ENCODE assay signal across 14 cellular contexts in genomic region chr3:62567097-62568021, GRCh38.
DNase-seq lines count a peak whose midpoint lies in the region; ATAC-seq, FAIRE-seq and TF ChIP-seq lines count a peak whose summit lies in the region.
"Had no signal": no experiment of that assay in that cellular context is flagged by ENCODE, and none has a peak within 500 bp of the region (broad histone marks: within the 10 kb centered on the region; RNA-seq: fewer than 3 reads in every experiment).

No MANE protein-coding gene starts in this region.

- H2AFZ ChIP-seq in HepG2 (ENCODE audit: low read length) = no peak overlapping the region
- no peak overlapping the region for H2AFZ ChIP-seq in neuronal stem cell (ENCODE audit: low read length)

- in situ Hi-C loops in HepG2 (cut with HindIII; ENCODE audit: extremely low pct_ligation_motif_present, low pct_unique_long_range_greater_than_20kb) = no loop called here

- H3K4me1 Mint-ChIP-seq in MCF 10A (ENCODE audit: insufficient read depth, unreplicated experiment) (peaks cover 20% of the 10 kb centered on the region), natural killer cell (no peaks in the 10 kb centered on the region)
- H3K4me1 Mint-ChIP-seq: memory B cell had no signal

- H3K36me3 Mint-ChIP-seq in MCF 10A (ENCODE audit: insufficient read depth, unreplicated experiment) (no peaks in the 10 kb centered on the region), natural killer cell (no peaks in the 10 kb centered on the region)
- H3K36me3 Mint-ChIP-seq: memory B cell had no signal

- peak overlapping the region; percentile 38 for H3K4me3 Mint-ChIP-seq in MCF 10A (ENCODE audit: unreplicated experiment)
- H3K4me3 Mint-ChIP-seq in natural killer cell = no peak overlapping the region
- H3K4me3 Mint-ChIP-seq: activated T-helper 1 cell treated with anti-CD3 and anti-CD28 coated beads, Interleukin-12 subunit alpha, Interleukin-12 subunit beta, Interleukin-2, Interleukin-4 antibody, amounts not matched to agents 30 ng/mL and 10 ng/mL and 1 ng/mL, durations not matched to agents 14 hours and 24 hours and 36 hours; effector memory CD8-positive, alpha-beta T cell; memory B cell had no signal

- no peak overlapping the region for H3K4ac ChIP-seq in neuronal stem cell (ENCODE audit: low read length)

- H3K14ac ChIP-seq in neuronal stem cell (ENCODE audit: low read length) = no peak overlapping the region

- TF ChIP-seq CTCF in MCF 10A (IDR thresholded peaks at IDR 0.05; ENCODE audit: unreplicated experiment) = no peak
- TF ChIP-seq CTCF in breast epithelium (IDR thresholded peaks at IDR 0.05) = no peak
- no peak for TF ChIP-seq CTCF in HepG2 (CRISPR knock-in tag; IDR thresholded peaks at IDR 0.05)
- no peak for TF ChIP-seq CTCF in uterus (IDR thresholded peaks at IDR 0.05)
- no peak for TF ChIP-seq CTCF in natural killer cell (IDR thresholded peaks at IDR 0.05)

- H3K23ac ChIP-seq in neuronal stem cell (ENCODE audit: low read depth, low read length, poor library complexity) = no peak overlapping the region

- BruUV-seq in MCF 10A (replicated peaks; lab: Mats Ljungman, UMichigan) (no TSS peak), HepG2 (replicated peaks; lab: Mats Ljungman, UMichigan) (no TSS peak)

- TF ChIP-seq EP300 in HepG2 (IDR thresholded peaks at IDR 0.05; ENCODE audit: low read depth in 2 of 2, low read length in 2 of 2) (no peak), HepG2 (CRISPR knock-in tag; IDR thresholded peaks at IDR 0.05; ENCODE audit: borderline replicate concordance) (no peak)

- H3K36me3 ChIP-seq in breast epithelium = no peaks in the 10 kb centered on the region
- no peaks in the 10 kb centered on the region for H3K36me3 ChIP-seq in HepG2 (replicated peaks in 1 of 2; ENCODE audit: control insufficient read depth in 1 of 2, insufficient read depth in 2 of 2, low read length in 2 of 2)
- H3K36me3 ChIP-seq in uterus = no peaks in the 10 kb centered on the region
- no peaks in the 10 kb centered on the region for H3K36me3 ChIP-seq in neuronal stem cell (replicated peaks in 1 of 2; ENCODE audit: control insufficient read depth in 2 of 2, insufficient read depth in 2 of 2, low read length in 2 of 2)
- H3K36me3 ChIP-seq: tibial nerve had no signal

- H3K79me1 ChIP-seq in neuronal stem cell (ENCODE audit: low read depth, low read length) = no peaks in the 10 kb centered on the region

- no peak overlapping the region for H2BK120ac ChIP-seq in neuronal stem cell (ENCODE audit: low read depth, low read length)

- no peaks in the 10 kb centered on the region for H3K27me3 Mint-ChIP-seq in MCF 10A (ENCODE audit: insufficient read depth, unreplicated experiment)
- no peaks in the 10 kb centered on the region for H3K27me3 Mint-ChIP-seq in natural killer cell (ENCODE audit: low read depth in 2 of 2)
- H3K27me3 Mint-ChIP-seq: effector memory CD8-positive, alpha-beta T cell; memory B cell had no signal

- H3K9me3 ChIP-seq in breast epithelium (no peaks in the 10 kb centered on the region), HepG2 (ENCODE audit: low read length) (no peaks in the 10 kb centered on the region), uterus (no peaks in the 10 kb centered on the region), neuronal stem cell (replicated peaks in 1 of 2; ENCODE audit: control insufficient read depth in 2 of 2, insufficient read depth in 1 of 2, low read depth in 1 of 2, low read length in 2 of 2) (no peaks in the 10 kb centered on the region)
- H3K9me3 ChIP-seq: tibial nerve had no signal

- no peak overlapping the region for H3K27ac ChIP-seq in breast epithelium
- H3K27ac ChIP-seq in HepG2 (ENCODE audit: extremely low read length, insufficient read depth, low read length) = no peak overlapping the region
- H3K27ac ChIP-seq in uterus = no peak overlapping the region
- no peak overlapping the region for H3K27ac ChIP-seq in neuronal stem cell (replicated peaks; ENCODE audit: low read length)
- H3K27ac ChIP-seq: tibial nerve had no signal

- 5% methylated on average over 11 of the region's 11 CpGs for WGBS in HepG2 (ENCODE audit: low lambda C conversion rate)
- WGBS in neuronal stem cell (ENCODE audit: extremely low coverage in 2 of 2, insufficient read length in 2 of 2, insufficient replicate concordance in 1 of 2), 2 donors = no CpG with 5 or more reads among the region's 11 CpGs

- peak overlapping the region; percentile 50 for H3K27ac Mint-ChIP-seq in MCF 10A (ENCODE audit: low read depth, unreplicated experiment)
- H3K27ac Mint-ChIP-seq in natural killer cell = no peak overlapping the region
- H3K27ac Mint-ChIP-seq: activated T-helper 1 cell treated with anti-CD3 and anti-CD28 coated beads, Interleukin-12 subunit alpha, Interleukin-12 subunit beta, Interleukin-2, Interleukin-4 antibody, amounts not matched to agents 30 ng/mL and 10 ng/mL and 1 ng/mL, durations not matched to agents 14 hours and 24 hours and 36 hours; effector memory CD8-positive, alpha-beta T cell; memory B cell had no signal

- H3K27me3 ChIP-seq in breast epithelium (no peaks in the 10 kb centered on the region), HepG2 (ENCODE audit: control insufficient read depth in 1 of 2, insufficient read depth in 2 of 2, low read length in 2 of 2) (0 out of 5 replicates have a peak, but pooled peaks cover 0 to 5% of the 10 kb centered on the region in 2 experiments), uterus (no peaks in the 10 kb centered on the region), neuronal stem cell (ENCODE audit: control insufficient read depth in 3 of 3, insufficient read depth in 3 of 3, low read depth in 1 of 3, low read length in 3 of 3) (no peaks in the 10 kb centered on the region)
- H3K27me3 ChIP-seq: tibial nerve had no signal

- H2BK12ac ChIP-seq in neuronal stem cell (ENCODE audit: low read length) = no peak overlapping the region

- H4K20me1 ChIP-seq in HepG2 (ENCODE audit: insufficient read depth, low read length) = no peaks in the 10 kb centered on the region

- peak; percentile 64 for ATAC-seq in HepG2
- no peak for ATAC-seq in natural killer cell
- no peak for ATAC-seq in HG03139 (IDR thresholded peaks at IDR 0.05; ENCODE audit: unreplicated experiment)
- ATAC-seq: effector memory CD8-positive, alpha-beta T cell had no signal

- no peak overlapping the region for H4K91ac ChIP-seq in neuronal stem cell (ENCODE audit: low read depth, low read length, poor library complexity)

- no peak overlapping the region for H3K4me2 ChIP-seq in HepG2 (ENCODE audit: low read depth, low read length)
- H3K4me2 ChIP-seq in neuronal stem cell (ENCODE audit: insufficient read depth, low read length, poor library complexity, severe bottlenecking) = no peak overlapping the region

- TF ChIP-seq RAD21 in HepG2 (CRISPR knock-in tag; IDR thresholded peaks at IDR 0.05) = no peak

- CTCF ChIA-PET in MCF 10A (lab: Yijun Ruan, JAX) (interaction anchor here (0.6 to 1.3 kb wide), 5 partner anchors 37 to 366 kb away, joined by 3 to 4 read pairs (median 3); no protein-coding TSS in a partner anchor), HepG2 (lab: Yijun Ruan, JAX; ENCODE audit: low intra/inter-chr PET ratio, low total read pairs) (no interaction called here)

- no peak overlapping the region for H2AK5ac ChIP-seq in neuronal stem cell (ENCODE audit: low read depth, low read length)

- FAIRE-seq in HepG2 (lab: Jason Lieb, UNC) = no peak
- FAIRE-seq: A204.1 had no signal

- no peaks in the 10 kb centered on the region for H3K4me1 ChIP-seq in breast epithelium
- H3K4me1 ChIP-seq in HepG2 (ENCODE audit: insufficient read depth, low read length) = no peaks in the 10 kb centered on the region
- H3K4me1 ChIP-seq in uterus = no peaks in the 10 kb centered on the region
- H3K4me1 ChIP-seq in neuronal stem cell (ENCODE audit: control insufficient read depth in 2 of 2, insufficient read depth in 1 of 2, low read depth in 1 of 2, low read length in 2 of 2) = peaks cover 0 to 5% of the 10 kb centered on the region in 2 donors
- H3K4me1 ChIP-seq: tibial nerve had no signal

- H3K9me3 Mint-ChIP-seq in MCF 10A (ENCODE audit: unreplicated experiment) (no peaks in the 10 kb centered on the region), natural killer cell (peaks cover 0 to 2% of the 10 kb centered on the region in 2 donors)
- H3K9me3 Mint-ChIP-seq: activated T-helper 1 cell treated with anti-CD3 and anti-CD28 coated beads, Interleukin-12 subunit alpha, Interleukin-12 subunit beta, Interleukin-2, Interleukin-4 antibody, amounts not matched to agents 30 ng/mL and 10 ng/mL and 1 ng/mL, durations not matched to agents 14 hours and 24 hours and 36 hours; memory B cell had no signal

- H2BK15ac ChIP-seq in neuronal stem cell (ENCODE audit: low read length) = no peak overlapping the region

- no peak overlapping the region for H3K18ac ChIP-seq in neuronal stem cell (ENCODE audit: low read length)

- no peak overlapping the region for H3K9ac ChIP-seq in HepG2 (ENCODE audit: insufficient read depth, low read depth, low read length)
- H3K9ac ChIP-seq in neuronal stem cell (ENCODE audit: low read depth, low read length, poor library complexity) = no peak overlapping the region

- POLR2A ChIA-PET in MCF 10A (lab: Yijun Ruan, JAX) (interaction anchor here (0.6 to 1.3 kb wide), 2 partner anchors 34 to 37 kb away, joined by 3 to 5 read pairs; no protein-coding TSS in a partner anchor), HepG2 (lab: Yijun Ruan, JAX) (no interaction called here)

- H4K8ac ChIP-seq in neuronal stem cell (ENCODE audit: low read depth, low read length) = no peak overlapping the region

- DNase-seq in MCF 10A (ENCODE audit: unreplicated experiment) (peak; percentile 89), breast epithelium (ENCODE audit: low spot score in 2 of 2) (no peak), dedifferentiated amniotic fluid mesenchymal stem cell (ENCODE audit: extremely low spot score) (peak; percentile 38), HepG2 (ENCODE audit: low spot score) (peak; percentile 10), uterus (peak; percentile 15 to 20), natural killer cell (no peak), neuronal stem cell (ENCODE audit: low spot score) (no peak)
- DNase-seq: effector memory CD8-positive, alpha-beta T cell; KBM-7 had no signal

- TF ChIP-seq POLR2A in breast epithelium (IDR thresholded peaks at IDR 0.05) (no peak), HepG2 (IDR thresholded peaks at IDR 0.05; ENCODE audit: insufficient read depth in 1 of 2, low read depth in 2 of 2, low read length in 2 of 2) (no peak), uterus (IDR thresholded peaks at IDR 0.05) (no peak)

- no peak overlapping the region for H3K4me3 ChIP-seq in breast epithelium
- H3K4me3 ChIP-seq in HepG2 (replicated peaks in 1 of 3; ENCODE audit: insufficient read depth in 1 of 3, low read depth in 2 of 3, low read length in 3 of 3) = no peak overlapping the region
- H3K4me3 ChIP-seq in uterus = no peak overlapping the region
- no peak overlapping the region for H3K4me3 ChIP-seq in neuronal stem cell (ENCODE audit: low read length in 2 of 2)
- H3K4me3 ChIP-seq: tibial nerve had no signal

- H2BK5ac ChIP-seq in neuronal stem cell (ENCODE audit: low read length) = no peak overlapping the region

- intact Hi-C loops in MCF 10A (cut with micrococcal nuclease) = no loop called here
- intact Hi-C loops in breast epithelium (cut with DNase I; ENCODE audit: low total_unique reads) = no loop called here
- intact Hi-C loops in HepG2 (cut with micrococcal nuclease; ENCODE audit: unreplicated experiment) = no loop called here
- intact Hi-C loops in uterus (cut with DNase I; ENCODE audit: low total_unique reads) = no loop called here
- intact Hi-C loops in natural killer cell (cut with micrococcal nuclease) = no loop called here

- no peaks in the 10 kb centered on the region for H3K79me2 ChIP-seq in HepG2 (ENCODE audit: insufficient read depth, low read length)

Comparison
In these comparisons a context has a peak if more than half of its experiments do, and no peak if none do; other contexts are left out.
1. DNase-seq: peak in MCF 10A (single experiment), dedifferentiated amniotic fluid mesenchymal stem cell (single experiment), HepG2 (single experiment) and uterus (2 of 2); none in breast epithelium (0 of 2), natural killer cell (single experiment) and neuronal stem cell (single experiment).